ENCODE assay signal across 23 cellular contexts in genomic region chr17:69538795-69539194, GRCh38.
A peak's percentile ranks its signal among the peaks of the same experiment; 100 is the strongest.
DNase-seq lines count a peak whose midpoint lies in the region; ATAC-seq, FAIRE-seq and TF ChIP-seq lines count a peak whose summit lies in the region.
"Had no signal": no experiment of that assay in that cellular context is flagged by ENCODE, and none has a peak within 500 bp of the region (broad histone marks: within the 10 kb centered on the region; RNA-seq: fewer than 3 reads in every experiment).

No MANE protein-coding gene starts in this region.

- no peaks in the 10 kb centered on the region for H3K9me2 ChIP-seq in SK-N-SH

- 92% methylated on average over 2 of the region's 2 CpGs for WGBS in SK-N-SH (ENCODE audit: low lambda C conversion rate)
- WGBS in trophoblast cell (ENCODE audit: extremely low coverage, insufficient coverage, insufficient read length) = no CpG with 5 or more reads among the region's 2 CpGs

- no peak overlapping the region for H2BK120ac ChIP-seq in trophoblast cell (ENCODE audit: insufficient read depth, low read length, poor library complexity)

- H3K14ac ChIP-seq in trophoblast cell (ENCODE audit: low read length) = no peak overlapping the region

- H4K8ac ChIP-seq in trophoblast cell (ENCODE audit: low read depth, low read length) = no peak overlapping the region

- DNase-seq in SK-N-SH (no peak), RWPE2 (ENCODE audit: low spot score) (no peak), endothelial cell of umbilical vein (ENCODE audit: low read depth, low spot score) (no peak), trophoblast cell (no peak), 8988T (no peak), cerebellar cortex (ENCODE audit: low spot score) (no peak), Ammon's horn (ENCODE audit: low spot score) (no peak)
- DNase-seq: BE2C; CD4-positive, CD25-positive, alpha-beta regulatory T cell; DMS 273 treated with DMSO at 0.1 percent for 48 hours; KG1; NCI-H1417 treated with DMSO at 0.1 percent for 48 hours; NCI-H187 treated with DMSO at 0.1 percent for 48 hours; NCI-H226; NCI-H524 treated with DMSO at 0.1 percent for 48 hours; RPMI8226; SIG-M5 had no signal

- no peaks in the 10 kb centered on the region for H3K79me1 ChIP-seq in trophoblast cell (ENCODE audit: low read length)

- peaks cover 28% of the 10 kb centered on the region for H3F3A ChIP-seq in SK-N-SH (replicated peaks; ENCODE audit: insufficient read depth)

- BruUV-seq in endothelial cell of umbilical vein (replicated peaks; lab: Mats Ljungman, UMichigan) = no TSS peak

- H4K12ac ChIP-seq in trophoblast cell (ENCODE audit: low read depth, low read length) = no peak overlapping the region

- CTCF ChIA-PET in SK-N-SH (lab: Yijun Ruan, JAX) (interaction anchor here (0.7 to 2.5 kb wide), 3 partner anchors 14 to 30 kb away, joined by 3 to 20 read pairs (median 8); no protein-coding TSS in a partner anchor), endothelial cell of umbilical vein (lab: Charles Lee) (interaction anchor here (1.4 to 3.6 kb wide), 7 partner anchors 13 to 1091 kb away, joined by 3 to 22 read pairs (median 9); no protein-coding TSS in a partner anchor)

- no peak for FAIRE-seq in endothelial cell of umbilical vein (lab: Jason Lieb, UNC)
- FAIRE-seq: G401.6, GM18507 had no signal

- no peak overlapping the region for H3K23ac ChIP-seq in trophoblast cell (ENCODE audit: low read length)

- H3K4ac ChIP-seq in trophoblast cell (ENCODE audit: low read depth, low read length) = no peak overlapping the region

- no peaks in the 10 kb centered on the region for H3K9me1 ChIP-seq in endothelial cell of umbilical vein (replicated peaks; ENCODE audit: control insufficient read depth, extremely low read depth, insufficient read depth, low read length)

- H3K27me3 ChIP-seq in SK-N-SH (ENCODE audit: insufficient read depth) = no peaks in the 10 kb centered on the region
- H3K27me3 ChIP-seq in RWPE2 (ENCODE audit: insufficient read depth, poor library complexity, severe bottlenecking) = no peaks in the 10 kb centered on the region
- H3K27me3 ChIP-seq in endothelial cell of umbilical vein (ENCODE audit: control insufficient read depth in 2 of 2, insufficient read depth in 2 of 2, low read length in 2 of 2) = no peaks in the 10 kb centered on the region
- H3K27me3 ChIP-seq in trophoblast cell (ENCODE audit: insufficient read depth, low read length) = no peaks in the 10 kb centered on the region
- H3K27me3 ChIP-seq: BE2C had no signal

- no peak for TF ChIP-seq POLR2A in endothelial cell of umbilical vein (IDR thresholded peaks at IDR 0.05; ENCODE audit: low read depth, low read length)

- H2AFZ ChIP-seq in SK-N-SH (ENCODE audit: low read depth) (no peak overlapping the region; the same call in 1 of the 2 replicates), endothelial cell of umbilical vein (ENCODE audit: low read depth, low read length) (peak overlapping the region; percentile 32), trophoblast cell (ENCODE audit: insufficient read depth, low read length, poor library complexity) (no peak overlapping the region)
- H2AFZ ChIP-seq: GM23338 had no signal

- H2BK5ac ChIP-seq in trophoblast cell (ENCODE audit: low read depth, low read length, poor library complexity) = no peak overlapping the region

- H3K36me3 ChIP-seq in SK-N-SH (replicated peaks in 1 of 2; ENCODE audit: control insufficient read depth in 1 of 2, insufficient read depth in 2 of 2, low read length in 1 of 2) = peaks cover 9 to 29% of the 10 kb centered on the region in 2 experiments
- no peaks in the 10 kb centered on the region for H3K36me3 ChIP-seq in RWPE2 (ENCODE audit: low read depth)
- no peaks in the 10 kb centered on the region for H3K36me3 ChIP-seq in endothelial cell of umbilical vein (ENCODE audit: control insufficient read depth in 2 of 2, extremely low read depth in 1 of 2, insufficient read depth in 2 of 2, low read length in 2 of 2)
- no peaks in the 10 kb centered on the region for H3K36me3 ChIP-seq in trophoblast cell (ENCODE audit: control insufficient read depth in 1 of 2, insufficient read depth in 2 of 2, low read length in 2 of 2)
- H3K36me3 ChIP-seq: BE2C had no signal

- H2BK12ac ChIP-seq in trophoblast cell (ENCODE audit: low read length) = no peak overlapping the region

- H4K20me1 ChIP-seq in SK-N-SH (ENCODE audit: insufficient read depth) (no peaks in the 10 kb centered on the region), endothelial cell of umbilical vein (replicated peaks; ENCODE audit: control insufficient read depth, extremely low read depth, insufficient read depth, low read length) (no peaks in the 10 kb centered on the region)

- intact Hi-C loops in endothelial cell of umbilical vein (cut with micrococcal nuclease) = no loop called here

- no peak overlapping the region for H3K18ac ChIP-seq in trophoblast cell (ENCODE audit: low read length)

- no peak overlapping the region for H3K4me3 ChIP-seq in SK-N-SH (ENCODE audit: low read depth in 2 of 2, low read length in 1 of 2)
- no peak overlapping the region for H3K4me3 ChIP-seq in RWPE2 (ENCODE audit: severe bottlenecking)
- no peak overlapping the region for H3K4me3 ChIP-seq in endothelial cell of umbilical vein (replicated peaks in 1 of 3; ENCODE audit: insufficient read depth in 1 of 3, low read depth in 1 of 3, low read length in 3 of 3)
- no peak overlapping the region for H3K4me3 ChIP-seq in trophoblast cell (ENCODE audit: low read depth, low read length)
- H3K4me3 ChIP-seq: GM23338 had no signal

- no peaks in the 10 kb centered on the region for H3K79me2 ChIP-seq in SK-N-SH (ENCODE audit: insufficient read depth)
- no peaks in the 10 kb centered on the region for H3K79me2 ChIP-seq in endothelial cell of umbilical vein (ENCODE audit: control insufficient read depth, insufficient read depth, low read length)
- no peaks in the 10 kb centered on the region for H3K79me2 ChIP-seq in trophoblast cell (ENCODE audit: control insufficient read depth, insufficient read depth, low read length, poor library complexity)

- TF ChIP-seq EP300 in SK-N-SH (IDR thresholded peaks at IDR 0.05; ENCODE audit: borderline replicate concordance in 1 of 2, low read depth in 1 of 2, low read length in 1 of 2) = no peak

- peak overlapping the region; percentile 11 for H4K91ac ChIP-seq in trophoblast cell (ENCODE audit: low read depth, low read length)

- H3K4me1 ChIP-seq in SK-N-SH (ENCODE audit: control insufficient read depth in 1 of 2, insufficient read depth in 2 of 2, low read depth in 1 of 2, low read length in 1 of 2) = peaks cover 0 to 7% of the 10 kb centered on the region in 2 experiments; a peak in 1 of 4 replicates
- H3K4me1 ChIP-seq in RWPE2 (ENCODE audit: insufficient read depth, poor library complexity, severe bottlenecking) = peaks cover 15% of the 10 kb centered on the region
- H3K4me1 ChIP-seq in endothelial cell of umbilical vein (ENCODE audit: control insufficient read depth, extremely low read depth, insufficient read depth, low read length) = peaks cover 18% of the 10 kb centered on the region
- H3K4me1 ChIP-seq in trophoblast cell (ENCODE audit: control insufficient read depth in 1 of 2, insufficient read depth in 2 of 2, low read length in 2 of 2) = peaks cover 0 to 4% of the 10 kb centered on the region in 2 experiments
- H3K4me1 ChIP-seq: BE2C had no signal

- peak overlapping the region; percentile 8 to 86; a peak in 3 of 4 replicates for H3K27ac ChIP-seq in SK-N-SH (ENCODE audit: low read depth in 2 of 2, low read length in 1 of 2)
- H3K27ac ChIP-seq in RWPE2 (ENCODE audit: poor library complexity, severe bottlenecking) = peak overlapping the region; percentile 77
- H3K27ac ChIP-seq in endothelial cell of umbilical vein (ENCODE audit: insufficient read depth, low read depth, low read length) = peak overlapping the region; percentile 89
- H3K27ac ChIP-seq in trophoblast cell (ENCODE audit: low read depth, low read length) = no peak overlapping the region
- H3K27ac ChIP-seq: 22Rv1 had no signal

- TF ChIP-seq RAD21 in SK-N-SH (IDR thresholded peaks at IDR 0.05; ENCODE audit: low read length) = no peak

- H3K4me2 ChIP-seq in SK-N-SH (0 out of 2 replicates have a peak overlapping the region, but pooled peaks have one; percentile 55), endothelial cell of umbilical vein (ENCODE audit: insufficient read depth, low read length) (peak overlapping the region; percentile 16), trophoblast cell (ENCODE audit: low read length) (no peak overlapping the region)
- H3K4me2 ChIP-seq: GM23338 had no signal

- no peak overlapping the region for H2AK5ac ChIP-seq in trophoblast cell (ENCODE audit: low read length)

- H3K9me3 ChIP-seq in SK-N-SH (no peaks in the 10 kb centered on the region), RWPE2 (ENCODE audit: severe bottlenecking) (no peaks in the 10 kb centered on the region), endothelial cell of umbilical vein (replicated peaks; ENCODE audit: control insufficient read depth, insufficient read depth, low read length) (no peaks in the 10 kb centered on the region), trophoblast cell (ENCODE audit: insufficient read depth, low read depth, low read length) (no peaks in the 10 kb centered on the region)
- H3K9me3 ChIP-seq: BE2C had no signal

- no peak for ATAC-seq in SK-N-SH treated with all-trans-retinoic acid at 6 μM for 48 hours
- no peak for ATAC-seq in RWPE2 (ENCODE audit: low read depth)
- ATAC-seq: GM23338, HCT116 had no signal

- POLR2A ChIA-PET in SK-N-SH (lab: Yijun Ruan, JAX) = no interaction called here
- POLR2A ChIA-PET in endothelial cell of umbilical vein (lab: Charles Lee) = no interaction called here

- TF ChIP-seq CTCF in SK-N-SH (IDR thresholded peaks at IDR 0.05) (no peak), RWPE2 (IDR thresholded peaks at IDR 0.05; ENCODE audit: poor library complexity, severe bottlenecking) (no peak), endothelial cell of umbilical vein (IDR thresholded peaks at IDR 0.05; ENCODE audit: extremely low read depth in 1 of 2, insufficient read depth in 1 of 2, low read depth in 1 of 2, low read length in 2 of 2) (no peak)

- H3K9ac ChIP-seq in SK-N-SH (no peak overlapping the region), endothelial cell of umbilical vein (replicated peaks; ENCODE audit: extremely low read depth, insufficient read depth, low read length) (no peak overlapping the region), trophoblast cell (ENCODE audit: low read length) (no peak overlapping the region)

- dilution Hi-C loops in endothelial cell of umbilical vein (cut with MboI; ENCODE audit: extremely low pct_ligation_motif_present, low sequenced_read_pairs) = no loop called here

TF ChIP-seq in SK-N-SH treated with all-trans-retinoic acid at 6 μM for 48 hours, 23 proteins besides CTCF, POLR2A, EP300 and RAD21 (continues in another document):
- TF ChIP-seq PPARA (CRISPR knock-in tag; IDR thresholded peaks at IDR 0.05; ENCODE audit: borderline replicate concordance) (no peak), ZNF70 (CRISPR knock-in tag; IDR thresholded peaks at IDR 0.05) (no peak), ESRRG (CRISPR knock-in tag; IDR thresholded peaks at IDR 0.05) (no peak)

TF ChIP-seq in endothelial cell of umbilical vein, 7 proteins besides CTCF, POLR2A, EP300 and RAD21 (continues in another document):
- TF ChIP-seq POLR2AphosphoS5 (IDR thresholded peaks at IDR 0.05; ENCODE audit: insufficient read depth, low read depth, low read length) (no peak), MAX (IDR thresholded peaks at IDR 0.05; ENCODE audit: insufficient read depth, insufficient read length) (no peak)
